9 cellular contexts compared by ENCODE assay signal in genomic region chr1:200153277-200154055, GRCh38.
A peak's percentile ranks its signal among the peaks of the same experiment; 100 is the strongest.
DNase-seq lines count a peak whose midpoint lies in the region; ATAC-seq, FAIRE-seq and TF ChIP-seq lines count a peak whose summit lies in the region.
"Had no signal": no experiment of that assay in that cellular context is flagged by ENCODE, and none has a peak within 500 bp of the region (broad histone marks: within the 10 kb centered on the region; RNA-seq: fewer than 3 reads in every experiment).

No MANE protein-coding gene starts in this region.

- no peaks in the 10 kb centered on the region for H3K36me3 ChIP-seq in BLaER1 treated with 17β-estradiol and CSF1 and Interleukin-3, amounts not matched to agents 10 nM and 100 nM
- no peaks in the 10 kb centered on the region for H3K36me3 ChIP-seq in MM.1S (replicated peaks; ENCODE audit: insufficient read depth, low read length)
- H3K36me3 ChIP-seq in GM12878 (ENCODE audit: control insufficient read depth in 2 of 2, insufficient read depth in 2 of 2, low read length in 1 of 2) = no peaks in the 10 kb centered on the region
- H3K36me3 ChIP-seq in mesendoderm (ENCODE audit: control insufficient read depth, insufficient read depth, low read length) = no peaks in the 10 kb centered on the region
- no peaks in the 10 kb centered on the region for H3K36me3 ChIP-seq in thyroid gland
- no peaks in the 10 kb centered on the region for H3K36me3 ChIP-seq in ascending aorta
- H3K36me3 ChIP-seq: SJSA1 had no signal

- no peak overlapping the region for H4K8ac ChIP-seq in mesendoderm (ENCODE audit: low read depth, low read length)

- peaks cover 22 to 50% (median 28%) of the 10 kb centered on the region in 10 experiments for H3K4me1 ChIP-seq in BLaER1 treated with 17β-estradiol and CSF1 and Interleukin-3, amounts not matched to agents 10 nM and 100 nM
- peaks cover 16% of the 10 kb centered on the region for H3K4me1 ChIP-seq in MM.1S (ENCODE audit: low read length)
- H3K4me1 ChIP-seq in GM12878 (ENCODE audit: control insufficient read depth, insufficient read depth, low read length) = peaks cover 41% of the 10 kb centered on the region
- H3K4me1 ChIP-seq in mesendoderm (ENCODE audit: control insufficient read depth, low read depth, low read length) = no peaks in the 10 kb centered on the region
- peaks cover 5 to 13% of the 10 kb centered on the region in 2 donors for H3K4me1 ChIP-seq in thyroid gland
- no peaks in the 10 kb centered on the region for H3K4me1 ChIP-seq in ascending aorta

- H4K20me1 ChIP-seq in BLaER1 treated with 17β-estradiol and CSF1 and Interleukin-3, amounts not matched to agents 10 nM and 100 nM = no peaks in the 10 kb centered on the region
- H4K20me1 ChIP-seq in MM.1S (ENCODE audit: insufficient read depth, low read length) (no peaks in the 10 kb centered on the region), GM12878 (ENCODE audit: control insufficient read depth, insufficient read depth) (no peaks in the 10 kb centered on the region)

- RAD21 ChIA-PET in GM12878 (lab: Charles Lee; ENCODE audit: unreplicated experiment) = interaction anchor here (0.8 to 3.4 kb wide), 14 partner anchors 8 to 329 kb away, joined by 3 to 27 read pairs (median 4); no protein-coding TSS in a partner anchor

- TF ChIP-seq CTCF in MM.1S (IDR thresholded peaks at IDR 0.05; ENCODE audit: low read length) = no peak
- TF ChIP-seq CTCF in GM12878 (IDR thresholded peaks at IDR 0.05 in 2 of 3, conservative IDR thresholded peaks at IDR 0.05 in 1 of 3; ENCODE audit: control insufficient read depth in 2 of 3, extremely low read depth in 1 of 3, insufficient read depth in 1 of 3, low read depth in 3 of 3, low read length in 3 of 3) = no peak
- no peak for TF ChIP-seq CTCF in thyroid gland (IDR thresholded peaks at IDR 0.05)
- no peak for TF ChIP-seq CTCF in ascending aorta (IDR thresholded peaks at IDR 0.05)

- H3K27me3 ChIP-seq in BLaER1 treated with 17β-estradiol and CSF1 and Interleukin-3, amounts not matched to agents 10 nM and 100 nM = no peaks in the 10 kb centered on the region
- H3K27me3 ChIP-seq in MM.1S (replicated peaks; ENCODE audit: insufficient read depth, low read length) = no peaks in the 10 kb centered on the region
- H3K27me3 ChIP-seq in GM12878 (replicated peaks in 1 of 2; ENCODE audit: control insufficient read depth in 2 of 2, insufficient read depth in 2 of 2, low read length in 1 of 2) = no peaks in the 10 kb centered on the region
- no peaks in the 10 kb centered on the region for H3K27me3 ChIP-seq in mesendoderm (ENCODE audit: insufficient read depth, low read length, poor library complexity)
- no peaks in the 10 kb centered on the region for H3K27me3 ChIP-seq in thyroid gland
- H3K27me3 ChIP-seq in ascending aorta = no peaks in the 10 kb centered on the region
- H3K27me3 ChIP-seq: SJSA1 had no signal

- in situ Hi-C loops in GM12878 (cut with MboI) = no loop called here

- TF ChIP-seq EP300 in GM12878 (IDR thresholded peaks at IDR 0.05; ENCODE audit: borderline replicate concordance in 1 of 2, control insufficient read depth in 1 of 2, low read depth in 2 of 2, low read length in 2 of 2) = peak; percentile 20 to 32; a peak in 1 of 4 replicates

- no peak overlapping the region for H3K56ac ChIP-seq in mesendoderm (ENCODE audit: low read length)

- H3K9ac ChIP-seq in BLaER1 treated with 17β-estradiol and CSF1 and Interleukin-3, amounts not matched to agents 10 nM and 100 nM = no peak overlapping the region
- H3K9ac ChIP-seq in MM.1S (ENCODE audit: low read length) (no peak overlapping the region), GM12878 (ENCODE audit: control insufficient read depth, insufficient read depth, low read length) (peak overlapping the region; percentile 15; the same call in 1 of the 2 replicates), mesendoderm (ENCODE audit: low read length) (no peak overlapping the region)

- H2BK120ac ChIP-seq in mesendoderm (ENCODE audit: low read depth, low read length) = no peak overlapping the region

- peak overlapping the region in 10 of 11 experiments; percentile 7 to 72 (median 50); a peak in 20 of 22 replicates for H3K4me2 ChIP-seq in BLaER1 treated with 17β-estradiol and CSF1 and Interleukin-3, amounts not matched to agents 10 nM and 100 nM
- H3K4me2 ChIP-seq in MM.1S (ENCODE audit: low read depth, low read length) (no peak overlapping the region), GM12878 (ENCODE audit: control insufficient read depth, insufficient read depth) (peak overlapping the region; percentile 54), mesendoderm (ENCODE audit: low read length) (no peak overlapping the region)

- ATAC-seq in GM21360 (IDR thresholded peaks at IDR 0.05; ENCODE audit: unreplicated experiment) (peak; percentile 56), GM12878 (peak; percentile 84), left colon (no peak)

- no peak overlapping the region for H2BK15ac ChIP-seq in mesendoderm (replicated peaks; ENCODE audit: low read depth)

- H2BK5ac ChIP-seq in mesendoderm (ENCODE audit: low read length) = no peak overlapping the region

- H3K4me3 ChIP-seq in BLaER1 treated with 17β-estradiol and CSF1 and Interleukin-3, amounts not matched to agents 10 nM and 100 nM = no peak overlapping the region
- no peak overlapping the region for H3K4me3 ChIP-seq in MM.1S (ENCODE audit: low read length)
- no peak overlapping the region for H3K4me3 ChIP-seq in GM12878
- H3K4me3 ChIP-seq in mesendoderm (ENCODE audit: low read length) = no peak overlapping the region
- no peak overlapping the region for H3K4me3 ChIP-seq in thyroid gland (replicated peaks in 1 of 3)
- H3K4me3 ChIP-seq in ascending aorta = no peak overlapping the region
- H3K4me3 ChIP-seq: SJSA1 had no signal

- SMC1A ChIA-PET in GM12878 (lab: Charles Lee; ENCODE audit: uncharacterized antibody, unreplicated experiment) = interaction anchor here (0.7 to 3.4 kb wide), 19 partner anchors 8 to 469 kb away, joined by 3 to 26 read pairs (median 6); no protein-coding TSS in a partner anchor

- H3K18ac ChIP-seq in mesendoderm (ENCODE audit: low read length) = no peak overlapping the region

- FAIRE-seq in GM12878 (lab: Jason Lieb, UNC) = peak; percentile 86

- H3K79me2 ChIP-seq in MM.1S (ENCODE audit: low read length) = no peaks in the 10 kb centered on the region
- H3K79me2 ChIP-seq in GM12878 (ENCODE audit: control insufficient read depth, insufficient read depth, low read length) = no peaks in the 10 kb centered on the region
- H3K79me2 ChIP-seq in mesendoderm (ENCODE audit: control insufficient read depth, insufficient read depth, low read length) = no peaks in the 10 kb centered on the region

- no peak overlapping the region for H3K23ac ChIP-seq in mesendoderm (ENCODE audit: low read length)

- CTCF ChIA-PET in GM12878 (lab: Yijun Ruan, JAX) = interaction anchor here (0.5 to 3.4 kb wide), 14 partner anchors 9 to 370 kb away, joined by 3 to 19 read pairs (median 3); no protein-coding TSS in a partner anchor

- no peak overlapping the region for H4K5ac ChIP-seq in mesendoderm (ENCODE audit: low read length)

- intact Hi-C loops in GM12878 (cut with micrococcal nuclease; ENCODE audit: unreplicated experiment) = loop anchor here (5.0 kb wide), 2 partner anchors 54 to 264 kb away; no protein-coding TSS in a partner anchor
- intact Hi-C loops in left colon (cut with DNase I, micrococcal nuclease) = no loop called here
- intact Hi-C loops in thyroid gland (cut with DNase I) = no loop called here
- intact Hi-C loops in ascending aorta (cut with DNase I) = no loop called here

- POLR2A ChIA-PET in GM12878 (lab: Charles Lee) = interaction anchor here (0.5 to 1.5 kb wide), 7 partner anchors 7 to 517 kb away, joined by 3 to 4 read pairs (median 3); partner anchors contain the start of gene DDX59

- H2AFZ ChIP-seq in MM.1S (ENCODE audit: low read length) (no peak overlapping the region), GM12878 (ENCODE audit: control insufficient read depth, low read depth, low read length) (peak overlapping the region; percentile 37)

- no peaks in the 10 kb centered on the region; a peak in 1 of 22 replicates for H3K9me3 ChIP-seq in BLaER1 treated with 17β-estradiol and CSF1 and Interleukin-3, amounts not matched to agents 10 nM and 100 nM (replicated peaks in 1 of 11)
- H3K9me3 ChIP-seq in MM.1S (replicated peaks; ENCODE audit: insufficient read depth, low read length) = no peaks in the 10 kb centered on the region
- no peaks in the 10 kb centered on the region for H3K9me3 ChIP-seq in GM12878 (replicated peaks; ENCODE audit: control insufficient read depth, insufficient read depth, low read length)
- H3K9me3 ChIP-seq in thyroid gland = no peaks in the 10 kb centered on the region
- no peaks in the 10 kb centered on the region for H3K9me3 ChIP-seq in ascending aorta
- H3K9me3 ChIP-seq: SJSA1 had no signal

- WGBS in GM12878 (ENCODE audit: insufficient coverage, insufficient replicate concordance, low lambda C conversion rate, missing lambda C conversion rate) = 0% methylated on average over 3 of the region's 3 CpGs
- WGBS in mesendoderm (ENCODE audit: extremely low coverage, insufficient coverage, low lambda C conversion rate) = no CpG with 5 or more reads among the region's 3 CpGs
- 60 to 82% methylated on average over 3 of the region's 3 CpGs for WGBS in thyroid gland, 2 donors

- H3K79me1 ChIP-seq in mesendoderm (ENCODE audit: low read length) = no peaks in the 10 kb centered on the region

- H3K27ac ChIP-seq in BLaER1 treated with 17β-estradiol and CSF1 and Interleukin-3, amounts not matched to agents 10 nM and 100 nM = peak overlapping the region in 8 of 11 experiments; percentile 16 to 63 (median 46); a peak in 10 of 22 replicates
- H3K27ac ChIP-seq in MM.1S (ENCODE audit: low read length) (no peak overlapping the region), GM12878 (ENCODE audit: control insufficient read depth, insufficient read depth) (peak overlapping the region; percentile 77), mesendoderm (ENCODE audit: low read depth, low read length) (no peak overlapping the region), thyroid gland (no peak overlapping the region), ascending aorta (no peak overlapping the region)
- H3K27ac ChIP-seq: SJSA1 had no signal

- no peaks in the 10 kb centered on the region for H3K9me2 ChIP-seq in MM.1S (replicated peaks; ENCODE audit: insufficient read depth, low read length)

- H3K4ac ChIP-seq in mesendoderm (ENCODE audit: low read depth, low read length) = no peak overlapping the region

- no peaks in the 10 kb centered on the region for H3F3A ChIP-seq in MM.1S (ENCODE audit: insufficient read depth, low read length)

- no peak overlapping the region for H2AK5ac ChIP-seq in mesendoderm (ENCODE audit: low read length)

- no peak for TF ChIP-seq POLR2A in GM12878 (IDR thresholded peaks at IDR 0.05; ENCODE audit: low read depth, low read length)
- no peak for TF ChIP-seq POLR2A in thyroid gland (IDR thresholded peaks at IDR 0.05)

- TF ChIP-seq RAD21 in GM12878 (IDR thresholded peaks at IDR 0.05; ENCODE audit: insufficient read depth, low read depth, low read length) = no peak

- no TSS peak for BruUV-seq in GM12878 (replicated peaks; lab: Mats Ljungman, UMichigan)

- peak; percentile 15 for DNase-seq in MM.1S
- DNase-seq in GM12878 (ENCODE audit: low read depth, low spot score) = peak; percentile 79
- no peak for DNase-seq in mesendoderm
- no peak for DNase-seq in left colon
- DNase-seq in thyroid gland = no peak
- DNase-seq in ascending aorta (ENCODE audit: low spot score in 2 of 2) = no peak

TF ChIP-seq in GM12878, 131 proteins besides CTCF, POLR2A, EP300 and RAD21 (continues in another document):
- no peak for TF ChIP-seq WRNIP1 (IDR thresholded peaks at IDR 0.05; ENCODE audit: borderline replicate concordance, low read depth, low read length)

Comparison
In these comparisons a context has a peak if more than half of its experiments do, and no peak if none do; other contexts are left out.
1. H3K27ac ChIP-seq: peak in BLaER1 treated with 17β-estradiol and CSF1 and Interleukin-3, amounts not matched to agents 10 nM and 100 nM (8 of 11) and GM12878 (single experiment); none in MM.1S (single experiment), mesendoderm (single experiment), thyroid gland (0 of 3) and ascending aorta (0 of 2).
2. H3K4me2 ChIP-seq: peak in BLaER1 treated with 17β-estradiol and CSF1 and Interleukin-3, amounts not matched to agents 10 nM and 100 nM (10 of 11) and GM12878 (single experiment); none in MM.1S (single experiment) and mesendoderm (single experiment).
3. DNase-seq: peak in MM.1S (single experiment) and GM12878 (single experiment); none in mesendoderm (single experiment), left colon (0 of 2), thyroid gland (0 of 2) and ascending aorta (0 of 2).